ENCODE assay signal across 3 cellular contexts in the genomic region with DNA sequence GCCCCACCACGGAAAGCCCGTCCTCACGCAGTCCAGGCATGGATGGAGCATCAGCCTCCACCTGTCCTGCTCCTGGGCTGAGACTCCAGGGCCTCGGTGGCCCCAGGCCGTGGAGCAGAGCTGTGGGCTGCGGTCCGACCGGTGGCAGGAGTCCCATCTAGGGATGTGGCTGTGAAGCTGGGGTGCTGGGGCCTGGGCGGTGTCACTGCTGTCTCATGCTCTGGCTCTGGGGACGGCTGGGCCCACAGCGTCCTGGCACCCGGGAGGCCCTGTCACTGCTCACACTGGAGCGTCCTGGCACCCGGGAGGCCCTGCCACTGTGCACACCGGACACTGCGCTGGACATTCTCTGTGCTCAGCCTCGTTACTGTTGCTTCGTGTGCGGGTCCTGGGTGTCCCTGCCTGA.
TF ChIP-seq lines count a peak whose summit lies in the region.

No MANE protein-coding gene starts in this region.

TF ChIP-seq in HCT116, 20 proteins besides CTCF, POLR2A, EP300 and RAD21:
- TF ChIP-seq EGR1 (IDR thresholded peaks at IDR 0.05; ENCODE audit: low read depth) (no peak), SRF (IDR thresholded peaks at IDR 0.05; ENCODE audit: low read depth) (no peak), SIN3A (IDR thresholded peaks at IDR 0.05; ENCODE audit: low read depth) (no peak), CEBPB (IDR thresholded peaks at IDR 0.05; ENCODE audit: low read depth) (no peak), REST (IDR thresholded peaks at IDR 0.05; ENCODE audit: low read depth) (no peak), ZFX (IDR thresholded peaks at IDR 0.05) (no peak), YY1 (IDR thresholded peaks at IDR 0.05; ENCODE audit: extremely low read depth, insufficient replicate concordance, low read depth, low read length) (no peak), ELF1 (IDR thresholded peaks at IDR 0.05; ENCODE audit: borderline replicate concordance, low read depth) (no peak)

TF ChIP-seq in liver, 16 proteins besides CTCF, POLR2A, EP300 and RAD21:
- TF ChIP-seq, protein P1, sequence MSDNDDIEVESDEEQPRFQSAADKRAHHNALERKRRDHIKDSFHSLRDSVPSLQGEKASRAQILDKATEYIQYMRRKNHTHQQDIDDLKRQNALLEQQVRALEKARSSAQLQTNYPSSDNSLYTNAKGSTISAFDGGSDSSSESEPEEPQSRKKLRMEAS (IDR thresholded peaks at IDR 0.05), result no peak
- TF ChIP-seq JUND (IDR thresholded peaks at IDR 0.05) (no peak), EGR1 (IDR thresholded peaks at IDR 0.05; ENCODE audit: low read depth in 2 of 2) (no peak), ATF3 (IDR thresholded peaks at IDR 0.05) (no peak), GABPA (IDR thresholded peaks at IDR 0.05 in 1 of 2, conservative IDR thresholded peaks at IDR 0.05 in 1 of 2) (no peak), FOXA1 (IDR thresholded peaks at IDR 0.05) (no peak), NR2F2 (IDR thresholded peaks at IDR 0.05) (no peak), RXRA (IDR thresholded peaks at IDR 0.05) (no peak), ZBTB33 (IDR thresholded peaks at IDR 0.05) (no peak), REST (IDR thresholded peaks at IDR 0.05) (no peak), TAF1 (conservative IDR thresholded peaks at IDR 0.05) (no peak)

TF ChIP-seq in SK-N-SH, 30 proteins besides CTCF, POLR2A, EP300 and RAD21:
- no peak for TF ChIP-seq JUND (IDR thresholded peaks at IDR 0.05)
- no peak for TF ChIP-seq TAF1 (IDR thresholded peaks at IDR 0.05; ENCODE audit: borderline replicate concordance, low read depth, low read length)
- TF ChIP-seq YY1 (IDR thresholded peaks at IDR 0.05; ENCODE audit: low read depth), result no peak
- TF ChIP-seq GATA2 (CRISPR knock-in tag; IDR thresholded peaks at IDR 0.05), result no peak
- no peak for TF ChIP-seq FOSL2 (IDR thresholded peaks at IDR 0.05; ENCODE audit: borderline replicate concordance, low read depth)
- TF ChIP-seq, protein P2, sequence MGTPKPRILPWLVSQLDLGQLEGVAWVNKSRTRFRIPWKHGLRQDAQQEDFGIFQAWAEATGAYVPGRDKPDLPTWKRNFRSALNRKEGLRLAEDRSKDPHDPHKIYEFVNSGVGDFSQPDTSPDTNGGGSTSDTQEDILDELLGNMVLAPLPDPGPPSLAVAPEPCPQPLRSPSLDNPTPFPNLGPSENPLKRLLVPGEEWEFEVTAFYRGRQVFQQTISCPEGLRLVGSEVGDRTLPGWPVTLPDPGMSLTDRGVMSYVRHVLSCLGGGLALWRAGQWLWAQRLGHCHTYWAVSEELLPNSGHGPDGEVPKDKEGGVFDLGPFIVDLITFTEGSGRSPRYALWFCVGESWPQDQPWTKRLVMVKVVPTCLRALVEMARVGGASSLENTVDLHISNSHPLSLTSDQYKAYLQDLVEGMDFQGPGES (IDR thresholded peaks at IDR 0.05; ENCODE audit: low read depth, low read length), result no peak
- TF ChIP-seq REST (IDR thresholded peaks at IDR 0.05; ENCODE audit: low read depth, low read length), result no peak
- TF ChIP-seq, protein P1 (IDR thresholded peaks at IDR 0.05; ENCODE audit: low read depth), result no peak
- no peak for TF ChIP-seq FOXM1 (IDR thresholded peaks at IDR 0.05; ENCODE audit: low read depth)
